30 cellular contexts compared by ENCODE assay signal in genomic region chr19:12727745-12728433, GRCh38. TPM values are rescaled to one million over a fixed set of nuclear protein-coding genes. Genes with fewer than 3 reads are reported as not detected.
"Had no signal": no experiment of that assay in that cellular context is flagged by ENCODE, and none has a peak within 500 bp of the region (broad histone marks: within the 10 kb centered on the region; RNA-seq: fewer than 3 reads in every experiment).

No MANE protein-coding gene starts in this region.

- H3K4me3 Mint-ChIP-seq: activated CD8-positive, alpha-beta T cell treated with anti-CD3 and anti-CD28 coated beads, Interleukin-2, amount 10 ng/mL, durations not matched to agents 7 days and 5 days; activated naive CD8-positive, alpha-beta T cell; activated T-helper 17 cell treated with anti-CD3 and anti-CD28 coated beads, Interleukin-2, amount 50 U/mL, for 72 hours; memory B cell; natural killer cell treated with Interleukin-12 subunit alpha and Interleukin-12 subunit beta and Interleukin-15 and Interleukin-18, amount 100 ng/mL, for 72 hours; stimulated activated memory B cell treated with anti-CD40 and anti-IgM and Interleukin-4, amounts not matched to agents 10 μg/mL and 1 μg/mL and 100 μg/mL, for 72 hours had no signal

- DNase-seq: activated CD4-positive, alpha-beta T cell treated with anti-CD3 and anti-CD28 coated beads for 1 hour; activated CD4-positive, alpha-beta T cell treated with anti-CD3 and anti-CD28 coated beads, Interleukin-2, amount 50 U/mL, for 1 hour; activated CD8-positive, alpha-beta T cell treated with anti-CD3 and anti-CD28 coated beads, Interleukin-2, amount 10 ng/mL, durations not matched to agents 7 days and 5 days; activated naive CD4-positive, alpha-beta T cell; adrenal gland; brain microvascular endothelial cell; central memory CD4-positive, alpha-beta T cell; dermis blood vessel endothelial cell; effector CD8-positive, alpha-beta T cell; esophagus squamous epithelium; heart left ventricle; islet precursor cell; left colon; nucleus accumbens; posterior cingulate gyrus; right lobe of liver; stimulated activated CD4-positive, alpha-beta T cell treated with anti-CD3 and anti-CD28 coated beads, Interleukin-2, amount 100 ng/mL, for 24 hours; testis; trophoblast cell had no signal

- H3K27me3 ChIP-seq: adrenal gland, ascending aorta, brain microvascular endothelial cell, esophagus squamous epithelium, gastroesophageal sphincter, heart left ventricle, right lobe of liver, testis, vagina had no signal

- H3K4me3 ChIP-seq: adrenal gland, ascending aorta, esophagus squamous epithelium, gastroesophageal sphincter, heart left ventricle, right lobe of liver, skin epidermis, testis, vagina had no signal

- H3K27ac ChIP-seq: adrenal gland, ascending aorta, brain microvascular endothelial cell, esophagus squamous epithelium, gastroesophageal sphincter, heart left ventricle, right lobe of liver, skin epidermis, testis, vagina, VCaP had no signal

- H3K27ac Mint-ChIP-seq: activated naive CD8-positive, alpha-beta T cell; activated T-helper 17 cell treated with anti-CD3 and anti-CD28 coated beads, Interleukin-2, amount 50 U/mL, for 72 hours; natural killer cell treated with Interleukin-12 subunit alpha and Interleukin-12 subunit beta and Interleukin-15 and Interleukin-18, amount 100 ng/mL, for 72 hours had no signal

- ATAC-seq: activated CD8-positive, alpha-beta T cell treated with anti-CD3 and anti-CD28 coated beads, Interleukin-2, amount 10 ng/mL, durations not matched to agents 7 days and 5 days; activated T-helper 17 cell treated with anti-CD3 and anti-CD28 coated beads, Interleukin-2, amount 50 U/mL, for 72 hours; gastroesophageal sphincter; heart left ventricle; left colon; natural killer cell treated with Interleukin-12 subunit alpha and Interleukin-12 subunit beta and Interleukin-15 and Interleukin-18, amount 100 ng/mL, for 72 hours; right lobe of liver; stimulated activated memory B cell treated with anti-CD40 and anti-IgM and Interleukin-4, amounts not matched to agents 10 μg/mL and 1 μg/mL and 100 μg/mL, for 72 hours had no signal

- H3K27me3 Mint-ChIP-seq: activated naive CD8-positive, alpha-beta T cell; activated T-helper 17 cell treated with anti-CD3 and anti-CD28 coated beads, Interleukin-2, amount 50 U/mL, for 72 hours; memory B cell; natural killer cell treated with Interleukin-12 subunit alpha and Interleukin-12 subunit beta and Interleukin-15 and Interleukin-18, amount 100 ng/mL, for 72 hours; stimulated activated memory B cell treated with anti-CD40 and anti-IgM and Interleukin-4, amounts not matched to agents 10 μg/mL and 1 μg/mL and 100 μg/mL, for 72 hours had no signal

- H3K9me3 Mint-ChIP-seq: activated T-helper 17 cell treated with anti-CD3 and anti-CD28 coated beads, Interleukin-2, amount 50 U/mL, for 72 hours; memory B cell; natural killer cell treated with Interleukin-12 subunit alpha and Interleukin-12 subunit beta and Interleukin-15 and Interleukin-18, amount 100 ng/mL, for 72 hours; stimulated activated memory B cell treated with anti-CD40 and anti-IgM and Interleukin-4, amounts not matched to agents 10 μg/mL and 1 μg/mL and 100 μg/mL, for 72 hours had no signal

- H3K9me3 ChIP-seq: adrenal gland, ascending aorta, esophagus squamous epithelium, gastroesophageal sphincter, heart left ventricle, right lobe of liver, testis, vagina had no signal

RNA-seq across cellular contexts. Expression of gene BEST2, which starts 23.7 kb away (rescaled TPM):
- total RNA-seq: activated CD8-positive, alpha-beta T cell treated with anti-CD3 and anti-CD28 coated beads, Interleukin-2, amount 10 ng/mL, durations not matched to agents 7 days and 5 days; activated T-helper 17 cell treated with anti-CD3 and anti-CD28 coated beads, Interleukin-2, amount 50 U/mL, for 72 hours; adrenal gland; ascending aorta; dermis blood vessel endothelial cell; gastroesophageal sphincter; heart left ventricle; natural killer cell treated with Interleukin-12 subunit alpha and Interleukin-12 subunit beta and Interleukin-15 and Interleukin-18, amount 100 ng/mL, for 72 hours; right lobe of liver; T-helper 2 cell treated with Interferon-gamma antibody and Interleukin-4, amounts not matched to agents 100 ng/mL and 5 ng/mL, for 36 hours had no signal
- polyA plus RNA-seq: adrenal gland, heart left ventricle had no signal
